16 cellular contexts compared by ENCODE assay signal in genomic region chr20:19110866-19111460, GRCh38.
DNase-seq lines count a peak whose midpoint lies in the region; ATAC-seq and TF ChIP-seq lines count a peak whose summit lies in the region.
"Had no signal": no experiment of that assay in that cellular context is flagged by ENCODE, and none has a peak within 500 bp of the region (broad histone marks: within the 10 kb centered on the region; RNA-seq: fewer than 3 reads in every experiment).

No MANE protein-coding gene starts in this region.

- no peak for ATAC-seq in activated naive CD4-positive, alpha-beta T cell treated with anti-CD3 and anti-CD28 coated beads, Interleukin-2, amount 50 U/mL, for 72 hours

- no peak for TF ChIP-seq CTCF in nephron (IDR thresholded peaks at IDR 0.05; ENCODE audit: unreplicated experiment in 3 of 3)

- no peaks in the 10 kb centered on the region for H3K27me3 Mint-ChIP-seq in nephron (ENCODE audit: low read depth)
- H3K27me3 Mint-ChIP-seq in activated CD4-positive, alpha-beta T cell treated with anti-CD3 and anti-CD28 coated beads, Interleukin-2, amount 10 ng/mL, durations not matched to agents 24 days and 14 days: no peaks in the 10 kb centered on the region

- H3K27ac Mint-ChIP-seq in nephron: peak overlapping the region in 2 of 3 experiments; percentile 1 to 78
- no peak overlapping the region for H3K27ac Mint-ChIP-seq in activated naive CD4-positive, alpha-beta T cell treated with anti-CD3 and anti-CD28 coated beads, Interleukin-2, amount 50 U/mL, for 72 hours
- no peak overlapping the region for H3K27ac Mint-ChIP-seq in activated CD4-positive, alpha-beta T cell treated with anti-CD3 and anti-CD28 coated beads, Interleukin-2, amount 10 ng/mL, durations not matched to agents 24 days and 14 days
- H3K27ac Mint-ChIP-seq: CD14-positive monocyte had no signal

- peaks cover 26% of the 10 kb centered on the region for H3K4me1 Mint-ChIP-seq in nephron
- no peaks in the 10 kb centered on the region for H3K4me1 Mint-ChIP-seq in activated CD4-positive, alpha-beta T cell treated with anti-CD3 and anti-CD28 coated beads, Interleukin-2, amount 10 ng/mL, durations not matched to agents 24 days and 14 days
- H3K4me1 Mint-ChIP-seq: CD14-positive monocyte had no signal

- peak overlapping the region in 1 of 3 experiments; percentile 19 for H3K4me3 Mint-ChIP-seq in nephron
- H3K4me3 Mint-ChIP-seq in activated CD4-positive, alpha-beta T cell treated with anti-CD3 and anti-CD28 coated beads, Interleukin-2, amount 10 ng/mL, durations not matched to agents 24 days and 14 days: no peak overlapping the region
- H3K4me3 Mint-ChIP-seq: CD14-positive monocyte had no signal

- H3K36me3 Mint-ChIP-seq in nephron (ENCODE audit: low read depth): no peaks in the 10 kb centered on the region
- H3K36me3 Mint-ChIP-seq in activated naive CD4-positive, alpha-beta T cell treated with anti-CD3 and anti-CD28 coated beads, Interleukin-2, amount 50 U/mL, for 72 hours: no peaks in the 10 kb centered on the region
- no peaks in the 10 kb centered on the region for H3K36me3 Mint-ChIP-seq in activated CD4-positive, alpha-beta T cell treated with anti-CD3 and anti-CD28 coated beads, Interleukin-2, amount 10 ng/mL, durations not matched to agents 24 days and 14 days (ENCODE audit: low read depth)
- H3K36me3 Mint-ChIP-seq: CD14-positive monocyte had no signal

- peak; percentile 50 for DNase-seq in NCI-H1436 (lab: John Stamatoyannopoulos, UW)
- DNase-seq in NCI-H1436 treated with DMSO at 0.1 percent for 48 hours (lab: John Stamatoyannopoulos, UW): no peak
- DNase-seq in NCI-H187 treated with DMSO at 0.1 percent for 48 hours (lab: John Stamatoyannopoulos, UW): peak; percentile 10
- peak; percentile 77 to 89 for DNase-seq in NCI-H524 (lab: John Stamatoyannopoulos, UW)
- DNase-seq in activated naive CD4-positive, alpha-beta T cell treated with anti-CD3 and anti-CD28 coated beads, Interleukin-2, amount 50 U/mL, for 72 hours (ENCODE audit: low spot score in 2 of 2): no peak
- no peak for DNase-seq in superior temporal gyrus (ENCODE audit: extremely low spot score)
- DNase-seq in activated CD4-positive, alpha-beta T cell treated with anti-CD3 and anti-CD28 coated beads, Interleukin-2, amount 10 ng/mL, durations not matched to agents 24 days and 14 days: no peak
- DNase-seq: 8988T, DMS 273 treated with DMSO at 0.1 percent for 48 hours, GDM1, H7, NCI-H2029, NCI-H446 treated with DMSO at 0.1 percent for 48 hours, T-helper 1 cell had no signal

- peaks cover 2% of the 10 kb centered on the region for H3K9me3 Mint-ChIP-seq in nephron
- no peaks in the 10 kb centered on the region for H3K9me3 Mint-ChIP-seq in activated naive CD4-positive, alpha-beta T cell treated with anti-CD3 and anti-CD28 coated beads, Interleukin-2, amount 50 U/mL, for 72 hours
- no peaks in the 10 kb centered on the region for H3K9me3 Mint-ChIP-seq in activated CD4-positive, alpha-beta T cell treated with anti-CD3 and anti-CD28 coated beads, Interleukin-2, amount 10 ng/mL, durations not matched to agents 24 days and 14 days

- intact Hi-C loops in activated CD4-positive, alpha-beta T cell treated with anti-CD3 and anti-CD28 coated beads, Interleukin-2, amount 10 ng/mL, durations not matched to agents 24 days and 14 days (cut with micrococcal nuclease): no loop called here

Comparison
In these comparisons a context has a peak if more than half of its experiments do, and no peak if none do; other contexts are left out.
1. DNase-seq: peak in NCI-H1436 (single experiment), NCI-H187 treated with DMSO at 0.1 percent for 48 hours (single experiment) and NCI-H524 (2 of 2); none in NCI-H1436 treated with DMSO at 0.1 percent for 48 hours (single experiment), activated naive CD4-positive, alpha-beta T cell treated with anti-CD3 and anti-CD28 coated beads, Interleukin-2, amount 50 U/mL, for 72 hours (0 of 2), superior temporal gyrus (single experiment) and activated CD4-positive, alpha-beta T cell treated with anti-CD3 and anti-CD28 coated beads, Interleukin-2, amount 10 ng/mL, durations not matched to agents 24 days and 14 days (single experiment).
2. H3K27ac Mint-ChIP-seq: peak in nephron (2 of 3); none in activated naive CD4-positive, alpha-beta T cell treated with anti-CD3 and anti-CD28 coated beads, Interleukin-2, amount 50 U/mL, for 72 hours (0 of 2) and activated CD4-positive, alpha-beta T cell treated with anti-CD3 and anti-CD28 coated beads, Interleukin-2, amount 10 ng/mL, durations not matched to agents 24 days and 14 days (single experiment).